ENCODE assay signal across 1 cellular context in genomic region chr16:74325331-74325730, GRCh38.
TF ChIP-seq lines count a peak whose summit lies in the region.

No MANE protein-coding gene starts in this region.

TF ChIP-seq in WTC11, 78 proteins besides CTCF, POLR2A, EP300 and RAD21 (continued from another document):
- TF ChIP-seq, protein P1, sequence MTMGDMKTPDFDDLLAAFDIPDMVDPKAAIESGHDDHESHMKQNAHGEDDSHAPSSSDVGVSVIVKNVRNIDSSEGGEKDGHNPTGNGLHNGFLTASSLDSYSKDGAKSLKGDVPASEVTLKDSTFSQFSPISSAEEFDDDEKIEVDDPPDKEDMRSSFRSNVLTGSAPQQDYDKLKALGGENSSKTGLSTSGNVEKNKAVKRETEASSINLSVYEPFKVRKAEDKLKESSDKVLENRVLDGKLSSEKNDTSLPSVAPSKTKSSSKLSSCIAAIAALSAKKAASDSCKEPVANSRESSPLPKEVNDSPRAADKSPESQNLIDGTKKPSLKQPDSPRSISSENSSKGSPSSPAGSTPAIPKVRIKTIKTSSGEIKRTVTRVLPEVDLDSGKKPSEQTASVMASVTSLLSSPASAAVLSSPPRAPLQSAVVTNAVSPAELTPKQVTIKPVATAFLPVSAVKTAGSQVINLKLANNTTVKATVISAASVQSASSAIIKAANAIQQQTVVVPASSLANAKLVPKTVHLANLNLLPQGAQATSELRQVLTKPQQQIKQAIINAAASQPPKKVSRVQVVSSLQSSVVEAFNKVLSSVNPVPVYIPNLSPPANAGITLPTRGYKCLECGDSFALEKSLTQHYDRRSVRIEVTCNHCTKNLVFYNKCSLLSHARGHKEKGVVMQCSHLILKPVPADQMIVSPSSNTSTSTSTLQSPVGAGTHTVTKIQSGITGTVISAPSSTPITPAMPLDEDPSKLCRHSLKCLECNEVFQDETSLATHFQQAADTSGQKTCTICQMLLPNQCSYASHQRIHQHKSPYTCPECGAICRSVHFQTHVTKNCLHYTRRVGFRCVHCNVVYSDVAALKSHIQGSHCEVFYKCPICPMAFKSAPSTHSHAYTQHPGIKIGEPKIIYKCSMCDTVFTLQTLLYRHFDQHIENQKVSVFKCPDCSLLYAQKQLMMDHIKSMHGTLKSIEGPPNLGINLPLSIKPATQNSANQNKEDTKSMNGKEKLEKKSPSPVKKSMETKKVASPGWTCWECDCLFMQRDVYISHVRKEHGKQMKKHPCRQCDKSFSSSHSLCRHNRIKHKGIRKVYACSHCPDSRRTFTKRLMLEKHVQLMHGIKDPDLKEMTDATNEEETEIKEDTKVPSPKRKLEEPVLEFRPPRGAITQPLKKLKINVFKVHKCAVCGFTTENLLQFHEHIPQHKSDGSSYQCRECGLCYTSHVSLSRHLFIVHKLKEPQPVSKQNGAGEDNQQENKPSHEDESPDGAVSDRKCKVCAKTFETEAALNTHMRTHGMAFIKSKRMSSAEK (CRISPR knock-in tag; IDR thresholded peaks at IDR 0.05; ENCODE audit: borderline replicate concordance) = no peak
- no peak for TF ChIP-seq AR (CRISPR knock-in tag; IDR thresholded peaks at IDR 0.05)
TF ChIP-seq in WTC11: peak in this region for 0.
